22 cellular contexts compared by ENCODE assay signal in genomic region chr21:43693981-43694380, GRCh38. TPM values are rescaled to one million over a fixed set of nuclear protein-coding genes. Genes with fewer than 3 reads are reported as not detected.
"Had no signal": no experiment of that assay in that cellular context is flagged by ENCODE, and none has a peak within 500 bp of the region (broad histone marks: within the 10 kb centered on the region; RNA-seq: fewer than 3 reads in every experiment).

No MANE protein-coding gene starts in this region.

- H3K27ac ChIP-seq: colonic mucosa, esophagus muscularis mucosa, ovary, prostate gland, right atrium auricular region, thyroid gland had no signal

- FAIRE-seq: astrocyte, frontal cortex had no signal

- H3K9me3 Mint-ChIP-seq: activated CD4-positive, alpha-beta memory T cell treated with anti-CD3 and anti-CD28 coated beads for 36 hours; activated naive CD4-positive, alpha-beta T cell treated with anti-CD3 and anti-CD28 coated beads, Interleukin-2, amount 50 U/mL, for 24 hours; natural killer cell; stimulated activated naive CD8-positive, alpha-beta T cell treated with anti-CD3 and anti-CD28 coated beads, Interleukin-15, Interleukin-2, amounts not matched to agents 100 ng/mL and 50 ng/mL, for 24 hours had no signal

- H3K27ac Mint-ChIP-seq: activated CD4-positive, alpha-beta memory T cell treated with anti-CD3 and anti-CD28 coated beads for 36 hours; activated naive CD4-positive, alpha-beta T cell treated with anti-CD3 and anti-CD28 coated beads, Interleukin-2, amount 50 U/mL, for 24 hours; natural killer cell; stimulated activated naive CD8-positive, alpha-beta T cell treated with anti-CD3 and anti-CD28 coated beads, Interleukin-15, Interleukin-2, amounts not matched to agents 100 ng/mL and 50 ng/mL, for 24 hours; T-cell had no signal

- ATAC-seq: left ventricle myocardium superior, natural killer cell, T-cell had no signal

- H3K4me1 ChIP-seq: colonic mucosa, esophagus muscularis mucosa, prostate gland, right atrium auricular region, thyroid gland had no signal

- DNase-seq: activated CD4-positive, alpha-beta memory T cell treated with anti-CD3 and anti-CD28 coated beads for 36 hours; activated CD4-positive, alpha-beta T cell treated with anti-CD3 and anti-CD28 coated beads for 4 hours; activated CD4-positive, CD25-positive, alpha-beta regulatory T cell; activated gamma-delta T cell treated with Interleukin-2 at 50 U/mL for 16 hours; central memory CD4-positive, alpha-beta T cell; colonic mucosa; hippocampal formation; left ventricle myocardium superior; midbrain; natural killer cell; ovary; stimulated activated CD4-positive, alpha-beta T cell treated with anti-CD3 and anti-CD28 coated beads, Interleukin-12 subunit alpha, Interleukin-12 subunit beta, amount 100 ng/mL, for 4 hours; substantia nigra; T-cell; thyroid gland had no signal

- H3K4me3 Mint-ChIP-seq: activated CD4-positive, alpha-beta memory T cell treated with anti-CD3 and anti-CD28 coated beads for 36 hours; activated naive CD4-positive, alpha-beta T cell treated with anti-CD3 and anti-CD28 coated beads, Interleukin-2, amount 50 U/mL, for 24 hours; natural killer cell; stimulated activated naive CD8-positive, alpha-beta T cell treated with anti-CD3 and anti-CD28 coated beads, Interleukin-15, Interleukin-2, amounts not matched to agents 100 ng/mL and 50 ng/mL, for 24 hours; T-cell had no signal

- H3K36me3 ChIP-seq: colonic mucosa, ovary had no signal

- H3K4me1 Mint-ChIP-seq: natural killer cell had no signal

- H3K36me3 Mint-ChIP-seq: natural killer cell had no signal

- H3K4me3 ChIP-seq: colonic mucosa, esophagus muscularis mucosa, ovary, prostate gland, right atrium auricular region, thyroid gland had no signal

- H3K27me3 Mint-ChIP-seq: activated CD4-positive, alpha-beta memory T cell treated with anti-CD3 and anti-CD28 coated beads for 36 hours; activated naive CD4-positive, alpha-beta T cell treated with anti-CD3 and anti-CD28 coated beads, Interleukin-2, amount 50 U/mL, for 24 hours; stimulated activated naive CD8-positive, alpha-beta T cell treated with anti-CD3 and anti-CD28 coated beads, Interleukin-15, Interleukin-2, amounts not matched to agents 100 ng/mL and 50 ng/mL, for 24 hours; T-cell had no signal

- H3K9me3 ChIP-seq: colonic mucosa, esophagus muscularis mucosa, ovary, prostate gland, right atrium auricular region, thyroid gland had no signal

RNA-seq across cellular contexts. Expression of gene HSF2BP, which starts 34.7 kb away (rescaled TPM):
- total RNA-seq: left ventricle myocardium superior had no signal
